In the genomic region with DNA sequence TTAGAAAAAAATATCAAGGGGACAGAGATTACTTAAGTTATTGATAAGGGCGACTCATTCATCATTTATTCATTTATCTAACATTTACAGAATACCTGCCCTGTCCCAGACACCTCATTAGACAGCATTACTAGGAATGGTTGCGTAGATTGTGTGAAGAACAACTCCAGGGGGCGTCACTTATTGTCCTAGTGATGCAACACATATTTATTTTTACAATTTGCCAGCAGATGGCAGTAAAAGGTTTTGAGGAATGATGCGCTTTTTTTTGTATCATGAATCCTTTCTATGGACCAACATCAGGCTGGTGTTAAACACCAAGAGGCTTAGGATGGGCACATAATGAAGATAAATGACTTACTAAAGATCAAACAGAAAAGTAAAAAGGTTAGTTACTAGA, we compare ENCODE assay signal across 9 cellular contexts. TPM values are rescaled to one million over a fixed set of nuclear protein-coding genes. Genes with fewer than 3 reads are reported as not detected.
DNase-seq lines count a peak whose midpoint lies in the region; ATAC-seq and TF ChIP-seq lines count a peak whose summit lies in the region.
"Had no signal": no experiment of that assay in that cellular context is flagged by ENCODE, and none has a peak within 500 bp of the region (broad histone marks: within the 10 kb centered on the region; RNA-seq: fewer than 3 reads in every experiment).

No MANE protein-coding gene starts in this region.

- intact Hi-C loops in CD4-positive, alpha-beta memory T cell (cut with micrococcal nuclease), result no loop called here

- TF ChIP-seq EP300 in gastroesophageal sphincter (IDR thresholded peaks at IDR 0.05), result no peak

- TF ChIP-seq CTCF in kidney epithelial cell (IDR thresholded peaks at IDR 0.05; ENCODE audit: insufficient read depth, low read length, poor library complexity, severe bottlenecking) (peak; percentile 34), gastroesophageal sphincter (IDR thresholded peaks at IDR 0.05) (peak in 1 of 4 experiments; percentile 16)

- no peaks in the 10 kb centered on the region for H3K36me3 ChIP-seq in kidney epithelial cell (ENCODE audit: control insufficient read depth, insufficient read depth, low read length)
- no peaks in the 10 kb centered on the region for H3K36me3 ChIP-seq in CD4-positive, alpha-beta memory T cell (ENCODE audit: insufficient read depth, low read length)
- no peaks in the 10 kb centered on the region for H3K36me3 ChIP-seq in gastroesophageal sphincter

- peaks cover 7 to 10% of the 10 kb centered on the region in 2 donors for H3K27me3 Mint-ChIP-seq in CD4-positive, alpha-beta memory T cell

- DNase-seq in EL (peak; percentile 14), M059J (ENCODE audit: low read depth) (peak; percentile 52), SW480 (ENCODE audit: low spot score) (peak; percentile 42), kidney epithelial cell (ENCODE audit: low read depth) (no peak)
- DNase-seq in stimulated activated naive CD8-positive, alpha-beta T cell treated with anti-CD3 and anti-CD28 coated beads, Interleukin-15, Interleukin-2, amounts not matched to agents 100 U/mL and 50 U/mL, for 24 hours, result no peak
- DNase-seq in CD4-positive, alpha-beta memory T cell, result no peak
- no peak for DNase-seq in activated effector memory CD4-positive, alpha-beta T cell treated with Interleukin-2 at 50 U/mL for 16 hours

- no peak for ATAC-seq in stimulated activated naive CD8-positive, alpha-beta T cell treated with anti-CD3 and anti-CD28 coated beads, Interleukin-15, Interleukin-2, amounts not matched to agents 100 U/mL and 50 U/mL, for 24 hours
- no peak for ATAC-seq in gastroesophageal sphincter

- CTCF ChIA-PET in CD4-positive, alpha-beta memory T cell (lab: Charles Lee; ENCODE audit: partially characterized antibody), result no interaction called here

- H3K9me3 Mint-ChIP-seq in CD4-positive, alpha-beta memory T cell, result no peaks in the 10 kb centered on the region
- H3K9me3 Mint-ChIP-seq: dendritic cell treated with granulocyte-macrophage colony-stimulating factor and Interleukin-4, amounts not matched to agents 40 ng/mL and 50 ng/mL, for 4 days had no signal

- no peak overlapping the region for H3K27ac Mint-ChIP-seq in CD4-positive, alpha-beta memory T cell
- H3K27ac Mint-ChIP-seq: dendritic cell treated with granulocyte-macrophage colony-stimulating factor and Interleukin-4, amounts not matched to agents 40 ng/mL and 50 ng/mL, for 4 days had no signal

- POLR2A ChIA-PET in CD4-positive, alpha-beta memory T cell (lab: Charles Lee; ENCODE audit: partially characterized antibody), result no interaction called here

- no peaks in the 10 kb centered on the region for H3K9me3 ChIP-seq in CD4-positive, alpha-beta memory T cell (ENCODE audit: control insufficient read depth in 1 of 2, low read length in 2 of 2)
- H3K9me3 ChIP-seq in gastroesophageal sphincter, result no peaks in the 10 kb centered on the region

- H3K4me3 ChIP-seq in kidney epithelial cell (ENCODE audit: low read depth, low read length) (no peak overlapping the region), gastroesophageal sphincter (no peak overlapping the region)
- H3K4me3 ChIP-seq in CD4-positive, alpha-beta memory T cell (ENCODE audit: low read length in 2 of 2), result no peak overlapping the region

- no peaks in the 10 kb centered on the region for H3K36me3 Mint-ChIP-seq in CD4-positive, alpha-beta memory T cell

- 56 to 66% methylated on average over 4 of the region's 4 CpGs for WGBS in gastroesophageal sphincter (ENCODE audit: low coverage in 1 of 2), 2 donors

- peaks cover 4% of the 10 kb centered on the region for H3K4me1 ChIP-seq in CD4-positive, alpha-beta memory T cell (ENCODE audit: insufficient read depth, low read length)
- H3K4me1 ChIP-seq in gastroesophageal sphincter, result peaks cover 0 to 6% (median 0%) of the 10 kb centered on the region in 3 donors

- no peak for TF ChIP-seq POLR2A in gastroesophageal sphincter (IDR thresholded peaks at IDR 0.05)

- peaks cover 2 to 6% (median 3%) of the 10 kb centered on the region in 4 donors for H3K4me1 Mint-ChIP-seq in CD4-positive, alpha-beta memory T cell

- H3K27ac ChIP-seq in CD4-positive, alpha-beta memory T cell (ENCODE audit: low read depth, low read length), result no peak overlapping the region
- H3K27ac ChIP-seq in gastroesophageal sphincter, result no peak overlapping the region

- H3K4me3 Mint-ChIP-seq in CD4-positive, alpha-beta memory T cell, result no peak overlapping the region
- H3K4me3 Mint-ChIP-seq: dendritic cell treated with granulocyte-macrophage colony-stimulating factor and Interleukin-4, amounts not matched to agents 40 ng/mL and 50 ng/mL, for 4 days had no signal

- no peaks in the 10 kb centered on the region for H3K27me3 ChIP-seq in kidney epithelial cell (ENCODE audit: control insufficient read depth, insufficient read depth, low read length)
- H3K27me3 ChIP-seq in CD4-positive, alpha-beta memory T cell (ENCODE audit: insufficient read depth, low read length), result no peaks in the 10 kb centered on the region
- H3K27me3 ChIP-seq in gastroesophageal sphincter, result no peaks in the 10 kb centered on the region

RNA-seq across cellular contexts. Expression of a gene that starts 5.5 kb away (rescaled TPM):
- 2.4 and 3.1 TPM in 2 replicates for total RNA-seq in M059J (2014; rRNA removed; shearing (Covaris generic))
- total RNA-seq in kidney epithelial cell (under 0.01 and 1.8 TPM in 2 replicates), gastroesophageal sphincter (1 to 10 TPM; 3.2 to 9.1 (median 4.6) TPM)
- total RNA-seq in CD4-positive, alpha-beta memory T cell, result not detected
- polyA plus RNA-seq in CD4-positive, alpha-beta memory T cell, result not detected

Comparison
In these comparisons a context has a peak if more than half of its experiments do, and no peak if none do; other contexts are left out.
1. DNase-seq: peak in EL (single experiment), M059J (single experiment) and SW480 (single experiment); none in kidney epithelial cell (single experiment), stimulated activated naive CD8-positive, alpha-beta T cell treated with anti-CD3 and anti-CD28 coated beads, Interleukin-15, Interleukin-2, amounts not matched to agents 100 U/mL and 50 U/mL, for 24 hours (single experiment), CD4-positive, alpha-beta memory T cell (0 of 5) and activated effector memory CD4-positive, alpha-beta T cell treated with Interleukin-2 at 50 U/mL for 16 hours (single experiment).